Comparison of ENCODE assay signal across 1 cellular context in genomic region chr2:36296798-36297197, GRCh38.
TF ChIP-seq lines count a peak whose summit lies in the region.

No MANE protein-coding gene starts in this region.

TF ChIP-seq in GM23338, 12 proteins besides CTCF, POLR2A, EP300 and RAD21 (continued from another document):
- TF ChIP-seq ZNF462 (CRISPR knock-in tag; IDR thresholded peaks at IDR 0.05) (no peak), ZNF331 (CRISPR knock-in tag; IDR thresholded peaks at IDR 0.05; ENCODE audit: low read depth) (no peak), ZNF114 (CRISPR knock-in tag; IDR thresholded peaks at IDR 0.05) (no peak), POLR2AphosphoS5 (IDR thresholded peaks at IDR 0.05; ENCODE audit: low read depth) (no peak)
